ENCODE assay signal across 8 cellular contexts in the genomic region with DNA sequence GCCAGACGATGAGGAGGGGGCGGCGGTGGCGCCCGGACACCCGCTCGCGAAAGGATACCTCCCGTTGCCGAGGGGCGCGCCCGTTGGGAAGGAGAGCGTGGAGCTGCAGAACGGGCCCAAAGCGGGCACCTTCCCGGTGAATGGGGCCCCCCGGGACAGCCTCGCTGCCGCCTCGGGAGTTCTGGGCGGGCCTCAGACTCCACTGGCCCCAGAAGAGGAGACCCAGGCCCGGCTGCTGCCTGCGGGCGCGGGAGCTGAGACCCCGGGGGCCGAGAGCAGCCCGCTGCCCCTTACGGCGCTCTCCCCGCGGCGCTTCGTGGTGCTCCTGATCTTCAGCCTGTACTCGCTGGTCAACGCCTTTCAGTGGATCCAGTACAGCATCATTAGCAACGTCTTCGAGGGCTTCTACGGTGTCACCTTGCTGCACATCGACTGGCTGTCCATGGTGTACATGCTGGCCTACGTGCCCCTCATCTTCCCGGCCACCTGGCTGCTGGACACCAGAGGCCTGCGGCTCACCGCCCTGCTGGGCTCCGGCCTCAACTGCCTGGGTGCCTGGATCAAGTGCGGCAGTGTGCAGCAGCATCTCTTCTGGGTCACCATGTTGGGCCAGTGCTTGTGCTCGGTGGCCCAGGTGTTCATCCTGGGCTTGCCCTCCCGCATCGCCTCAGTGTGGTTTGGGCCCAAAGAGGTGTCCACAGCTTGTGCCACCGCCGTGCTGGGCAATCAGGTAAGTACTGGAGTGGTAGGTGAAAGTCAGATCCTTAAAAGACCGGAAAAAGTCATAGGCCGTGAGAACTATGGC. TPM values are rescaled to one million over a fixed set of nuclear protein-coding genes. Genes with fewer than 3 reads are reported as not detected.
DNase-seq lines count a peak whose midpoint lies in the region; ATAC-seq and TF ChIP-seq lines count a peak whose summit lies in the region.

No MANE protein-coding gene starts in this region.

- H3K9me3 ChIP-seq in mucosa of descending colon (no peaks in the 10 kb centered on the region), thoracic aorta (no peaks in the 10 kb centered on the region)

- ATAC-seq in mucosa of descending colon (peak; percentile 64), thoracic aorta (ENCODE audit: insufficient number of reproducible peaks, low FRiP score, low read depth) (peak; percentile 47)

- H3K4me1 ChIP-seq in mucosa of descending colon (ENCODE audit: low read depth), result peaks cover 18% of the 10 kb centered on the region
- peaks cover 26 to 33% of the 10 kb centered on the region in 2 donors for H3K4me1 ChIP-seq in thoracic aorta (ENCODE audit: control insufficient read depth in 1 of 2, low read depth in 2 of 2)

- H3K27me3 ChIP-seq in thoracic aorta (replicated peaks; ENCODE audit: insufficient read depth), result no peaks in the 10 kb centered on the region

- H3K4me3 ChIP-seq in epithelial cell of esophagus (ENCODE audit: low read length) (peak overlapping the region; percentile 72), mucosa of descending colon (peak overlapping the region; percentile 81), thoracic aorta (peak overlapping the region; percentile 76)

- no peaks in the 10 kb centered on the region for H3K36me3 ChIP-seq in mucosa of descending colon (ENCODE audit: low read depth)
- H3K36me3 ChIP-seq in thoracic aorta, result no peaks in the 10 kb centered on the region

- TF ChIP-seq CTCF in epithelial cell of esophagus (IDR thresholded peaks at IDR 0.05; ENCODE audit: insufficient read depth, low read depth, low read length, missing control alignments), result no peak
- no peak for TF ChIP-seq CTCF in mucosa of descending colon (IDR thresholded peaks at IDR 0.05)
- no peak for TF ChIP-seq CTCF in thoracic aorta (IDR thresholded peaks at IDR 0.05)

- peak; percentile 72 for DNase-seq in NCI-H82 (lab: John Stamatoyannopoulos, UW)
- DNase-seq in NCI-H82 treated with DMSO at 0.1 percent for 48 hours (lab: John Stamatoyannopoulos, UW; ENCODE audit: unreplicated experiment), result no peak
- DNase-seq in H4 (ENCODE audit: low spot score), result peak; percentile 11
- peak; percentile 11 for DNase-seq in LoVo (ENCODE audit: low spot score)
- peak; percentile 11 for DNase-seq in activated CD4-positive, alpha-beta T cell treated with anti-CD3 and anti-CD28 coated beads for 48 hours
- DNase-seq in epithelial cell of esophagus (ENCODE audit: low read depth), result peak; percentile 41
- DNase-seq in mucosa of descending colon, result peak; percentile 31 to 63 (median 56)
- DNase-seq in thoracic aorta (ENCODE audit: low spot score), result no peak

- intact Hi-C loops in mucosa of descending colon (cut with DNase I, micrococcal nuclease), result no loop called here

- H3K27ac ChIP-seq in thoracic aorta, result peak overlapping the region; percentile 76 to 86

RNA-seq across cellular contexts. Expression of a gene that starts 0.6 kb away (rescaled TPM):
- total RNA-seq in H4 (2014; rRNA removed; shearing (Covaris generic)), result 9.3 and 9.7 TPM in 2 replicates
- total RNA-seq in mucosa of descending colon (10 to 100 TPM in 2 of 3 donors, 1 to 10 TPM in 1; 9.7 to 12.1 (median 10.1) TPM), thoracic aorta (10 to 100 TPM in 1 of 2 donors, 1 to 10 TPM in 1; 7.6 to 12.0 TPM)

RNA-seq across cellular contexts. Expression of a gene that starts 11.2 kb away (rescaled TPM):
- 0.75 TPM in 1 of 2 replicates, not detected in the other for total RNA-seq in H4 (2014; rRNA removed; shearing (Covaris generic))
- total RNA-seq in mucosa of descending colon (not detected), thoracic aorta (not detected)

Comparison
In these comparisons a context has a peak if more than half of its experiments do, and no peak if none do; other contexts are left out.
1. DNase-seq: peak in NCI-H82 (single experiment), H4 (single experiment), LoVo (single experiment), activated CD4-positive, alpha-beta T cell treated with anti-CD3 and anti-CD28 coated beads for 48 hours (single experiment), epithelial cell of esophagus (single experiment) and mucosa of descending colon (3 of 3); none in NCI-H82 treated with DMSO at 0.1 percent for 48 hours (single experiment) and thoracic aorta (single experiment).
2. Peak in every context shown above with its lines, with median percentiles within 50 percentile points of each other: H3K4me3 ChIP-seq.